In the genomic region with DNA sequence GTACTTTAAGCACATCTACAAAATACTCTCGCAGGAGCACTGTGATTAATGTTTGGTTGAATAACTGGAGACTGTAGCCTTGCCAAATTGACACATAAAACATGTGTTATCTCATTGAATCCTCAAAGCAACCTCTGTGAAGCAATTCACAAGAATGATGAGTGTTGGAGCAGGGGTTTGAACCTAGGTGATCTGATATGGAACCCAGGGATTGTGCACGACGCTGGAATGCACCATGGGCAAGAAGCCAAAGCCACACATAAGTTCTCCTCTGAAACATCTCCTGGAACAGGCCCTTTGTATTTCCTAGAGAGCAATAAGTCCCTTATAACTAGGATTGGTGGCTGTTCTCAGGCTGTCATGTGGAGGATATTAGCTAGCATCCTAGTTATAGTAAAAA, we compare ENCODE assay signal across 1 cellular context.
TF ChIP-seq lines count a peak whose summit lies in the region.

No MANE protein-coding gene starts in this region.

TF ChIP-seq in HEK293, 187 proteins besides CTCF, POLR2A, EP300 and RAD21 (continued from another document):
- peak; percentile 7 for TF ChIP-seq ZBTB26 (tag by site-specific recombination; optimal IDR thresholded peaks at IDR 0.05)
- peak; percentile 92 for TF ChIP-seq ZNF600 (tag by site-specific recombination; IDR thresholded peaks at IDR 0.05)
- TF ChIP-seq ZNF677 (tag by site-specific recombination; IDR thresholded peaks at IDR 0.05) = no peak
- TF ChIP-seq ZNF426 (tag by site-specific recombination; IDR thresholded peaks at IDR 0.05) = no peak
- TF ChIP-seq KLF8 (tag by site-specific recombination; IDR thresholded peaks at IDR 0.05) = peak; percentile 68
- peak; percentile 71; the same call in 1 of the 2 replicates for TF ChIP-seq ZFP37 (tag by site-specific recombination; IDR thresholded peaks at IDR 0.05)
- TF ChIP-seq INSM2 (tag by site-specific recombination; IDR thresholded peaks at IDR 0.05) = no peak
- TF ChIP-seq ZNF423 (tag by site-specific recombination; IDR thresholded peaks at IDR 0.05) = no peak
- TF ChIP-seq ZSCAN30 (tag by site-specific recombination; IDR thresholded peaks at IDR 0.05) = peak; percentile 52; the same call in 1 of the 2 replicates
- TF ChIP-seq HIC1 (tag by site-specific recombination; IDR thresholded peaks at IDR 0.05) = peak; percentile 35; the same call in 1 of the 2 replicates
- peak; percentile 74 for TF ChIP-seq ZNF843 (tag by site-specific recombination; IDR thresholded peaks at IDR 0.05)
- TF ChIP-seq, protein P1, sequence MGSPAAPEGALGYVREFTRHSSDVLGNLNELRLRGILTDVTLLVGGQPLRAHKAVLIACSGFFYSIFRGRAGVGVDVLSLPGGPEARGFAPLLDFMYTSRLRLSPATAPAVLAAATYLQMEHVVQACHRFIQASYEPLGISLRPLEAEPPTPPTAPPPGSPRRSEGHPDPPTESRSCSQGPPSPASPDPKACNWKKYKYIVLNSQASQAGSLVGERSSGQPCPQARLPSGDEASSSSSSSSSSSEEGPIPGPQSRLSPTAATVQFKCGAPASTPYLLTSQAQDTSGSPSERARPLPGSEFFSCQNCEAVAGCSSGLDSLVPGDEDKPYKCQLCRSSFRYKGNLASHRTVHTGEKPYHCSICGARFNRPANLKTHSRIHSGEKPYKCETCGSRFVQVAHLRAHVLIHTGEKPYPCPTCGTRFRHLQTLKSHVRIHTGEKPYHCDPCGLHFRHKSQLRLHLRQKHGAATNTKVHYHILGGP (tag by site-specific recombination; IDR thresholded peaks at IDR 0.05) = peak; percentile 93
- 0 out of 2 replicates have a peak, but pooled peaks have one; percentile 2 for TF ChIP-seq ZNF549 (tag by site-specific recombination; IDR thresholded peaks at IDR 0.05)
- TF ChIP-seq ZNF366 (tag by site-specific recombination; conservative IDR thresholded peaks at IDR 0.05) = peak; percentile 49
- peak; percentile 64 for TF ChIP-seq ZBTB48 (tag by site-specific recombination; IDR thresholded peaks at IDR 0.05)
- TF ChIP-seq ZNF184 (tag by site-specific recombination; IDR thresholded peaks at IDR 0.05) = 0 out of 2 replicates have a peak, but pooled peaks have one; percentile 56
- peak; percentile 17; the same call in 1 of the 2 replicates for TF ChIP-seq ZNF398 (tag by site-specific recombination; IDR thresholded peaks at IDR 0.05)
- TF ChIP-seq IKZF3 (tag by site-specific recombination; IDR thresholded peaks at IDR 0.05) = no peak
- peak; percentile 46 for TF ChIP-seq GLIS1 (tag by site-specific recombination; IDR thresholded peaks at IDR 0.05)
- TF ChIP-seq ZNF514 (tag by site-specific recombination; IDR thresholded peaks at IDR 0.05) = no peak
- TF ChIP-seq ZXDB (tag by site-specific recombination; IDR thresholded peaks at IDR 0.05) = peak; percentile 92
- TF ChIP-seq SP7 (tag by site-specific recombination; IDR thresholded peaks at IDR 0.05) = peak; percentile 54
- TF ChIP-seq, protein P2, sequence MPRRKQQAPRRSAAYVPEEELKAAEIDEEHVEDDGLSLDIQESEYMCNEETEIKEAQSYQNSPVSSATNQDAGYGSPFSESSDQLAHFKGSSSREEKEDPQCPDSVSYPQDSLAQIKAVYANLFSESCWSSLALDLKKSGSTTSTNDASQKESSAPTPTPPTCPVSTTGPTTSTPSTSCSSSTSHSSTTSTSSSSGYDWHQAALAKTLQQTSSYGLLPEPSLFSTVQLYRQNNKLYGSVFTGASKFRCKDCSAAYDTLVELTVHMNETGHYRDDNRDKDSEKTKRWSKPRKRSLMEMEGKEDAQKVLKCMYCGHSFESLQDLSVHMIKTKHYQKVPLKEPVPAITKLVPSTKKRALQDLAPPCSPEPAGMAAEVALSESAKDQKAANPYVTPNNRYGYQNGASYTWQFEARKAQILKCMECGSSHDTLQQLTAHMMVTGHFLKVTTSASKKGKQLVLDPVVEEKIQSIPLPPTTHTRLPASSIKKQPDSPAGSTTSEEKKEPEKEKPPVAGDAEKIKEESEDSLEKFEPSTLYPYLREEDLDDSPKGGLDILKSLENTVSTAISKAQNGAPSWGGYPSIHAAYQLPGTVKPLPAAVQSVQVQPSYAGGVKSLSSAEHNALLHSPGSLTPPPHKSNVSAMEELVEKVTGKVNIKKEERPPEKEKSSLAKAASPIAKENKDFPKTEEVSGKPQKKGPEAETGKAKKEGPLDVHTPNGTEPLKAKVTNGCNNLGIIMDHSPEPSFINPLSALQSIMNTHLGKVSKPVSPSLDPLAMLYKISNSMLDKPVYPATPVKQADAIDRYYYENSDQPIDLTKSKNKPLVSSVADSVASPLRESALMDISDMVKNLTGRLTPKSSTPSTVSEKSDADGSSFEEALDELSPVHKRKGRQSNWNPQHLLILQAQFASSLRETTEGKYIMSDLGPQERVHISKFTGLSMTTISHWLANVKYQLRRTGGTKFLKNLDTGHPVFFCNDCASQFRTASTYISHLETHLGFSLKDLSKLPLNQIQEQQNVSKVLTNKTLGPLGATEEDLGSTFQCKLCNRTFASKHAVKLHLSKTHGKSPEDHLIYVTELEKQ (tag by site-specific recombination; IDR thresholded peaks at IDR 0.05; ENCODE audit: borderline replicate concordance) = 0 out of 2 replicates have a peak, but pooled peaks have one; percentile 17
